ENCODE assay signal across 1 cellular context in the genomic region with DNA sequence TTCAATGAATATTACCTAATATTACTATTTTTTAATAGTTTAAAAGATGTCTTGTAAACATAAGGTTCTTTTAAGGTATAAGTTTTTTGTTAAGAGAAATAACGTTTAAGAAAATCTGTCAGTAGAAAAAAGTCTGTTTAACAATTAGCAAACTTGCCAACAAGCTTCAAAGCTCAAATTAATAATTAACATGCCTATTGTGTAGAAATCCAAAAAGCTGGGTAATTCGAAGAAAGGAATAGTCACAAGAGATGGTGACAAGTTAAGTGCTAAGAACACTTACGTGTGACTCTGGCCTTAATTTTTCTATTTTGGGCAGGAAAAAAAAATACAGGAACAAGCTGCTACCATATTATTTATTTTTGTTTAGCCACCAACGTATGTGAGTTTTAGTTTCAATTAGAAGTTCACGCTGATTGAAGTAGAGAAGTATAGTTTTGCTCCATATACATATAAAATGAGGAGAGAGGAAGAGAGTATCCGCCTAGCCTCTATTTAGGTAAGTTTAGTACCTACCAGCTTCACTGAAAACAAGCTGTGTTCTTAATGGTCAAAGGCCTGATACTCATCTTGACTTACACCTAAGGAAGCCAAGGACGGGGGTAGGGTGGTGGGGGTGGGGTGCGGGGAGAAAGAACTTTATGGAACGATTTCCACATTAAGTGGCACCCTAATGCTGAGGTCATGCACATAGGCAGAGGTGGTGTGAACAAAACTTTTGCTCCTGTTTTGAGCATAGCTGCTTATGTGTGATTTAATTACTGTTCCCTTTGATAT.
TF ChIP-seq lines count a peak whose summit lies in the region.

No MANE protein-coding gene starts in this region.

TF ChIP-seq in IMR-90, 13 proteins besides CTCF, POLR2A, EP300 and RAD21:
- TF ChIP-seq RCOR1 (IDR thresholded peaks at IDR 0.05; ENCODE audit: insufficient replicate concordance, low read length) = no peak
- TF ChIP-seq SMC3 (IDR thresholded peaks at IDR 0.05; ENCODE audit: low read depth, low read length) = no peak
- TF ChIP-seq BHLHE40 (IDR thresholded peaks at IDR 0.05; ENCODE audit: low read depth, low read length) = no peak
- no peak for TF ChIP-seq NFE2L2 (IDR thresholded peaks at IDR 0.05; ENCODE audit: low read depth, low read length)
- TF ChIP-seq, protein P1, sequence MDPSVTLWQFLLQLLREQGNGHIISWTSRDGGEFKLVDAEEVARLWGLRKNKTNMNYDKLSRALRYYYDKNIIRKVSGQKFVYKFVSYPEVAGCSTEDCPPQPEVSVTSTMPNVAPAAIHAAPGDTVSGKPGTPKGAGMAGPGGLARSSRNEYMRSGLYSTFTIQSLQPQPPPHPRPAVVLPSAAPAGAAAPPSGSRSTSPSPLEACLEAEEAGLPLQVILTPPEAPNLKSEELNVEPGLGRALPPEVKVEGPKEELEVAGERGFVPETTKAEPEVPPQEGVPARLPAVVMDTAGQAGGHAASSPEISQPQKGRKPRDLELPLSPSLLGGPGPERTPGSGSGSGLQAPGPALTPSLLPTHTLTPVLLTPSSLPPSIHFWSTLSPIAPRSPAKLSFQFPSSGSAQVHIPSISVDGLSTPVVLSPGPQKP (IDR thresholded peaks at IDR 0.05; ENCODE audit: borderline replicate concordance, low read depth, low read length) = no peak
- no peak for TF ChIP-seq FOS (IDR thresholded peaks at IDR 0.05; ENCODE audit: low read depth, low read length)
- no peak for TF ChIP-seq RFX5 (IDR thresholded peaks at IDR 0.05; ENCODE audit: low read depth, low read length)
- TF ChIP-seq, protein P2, sequence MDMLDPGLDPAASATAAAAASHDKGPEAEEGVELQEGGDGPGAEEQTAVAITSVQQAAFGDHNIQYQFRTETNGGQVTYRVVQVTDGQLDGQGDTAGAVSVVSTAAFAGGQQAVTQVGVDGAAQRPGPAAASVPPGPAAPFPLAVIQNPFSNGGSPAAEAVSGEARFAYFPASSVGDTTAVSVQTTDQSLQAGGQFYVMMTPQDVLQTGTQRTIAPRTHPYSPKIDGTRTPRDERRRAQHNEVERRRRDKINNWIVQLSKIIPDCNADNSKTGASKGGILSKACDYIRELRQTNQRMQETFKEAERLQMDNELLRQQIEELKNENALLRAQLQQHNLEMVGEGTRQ (IDR thresholded peaks at IDR 0.05; ENCODE audit: low read depth, low read length) = no peak
- TF ChIP-seq MXI1 (IDR thresholded peaks at IDR 0.05; ENCODE audit: borderline replicate concordance, low read depth, low read length) = no peak
- TF ChIP-seq CEBPB (IDR thresholded peaks at IDR 0.05; ENCODE audit: low read depth, low read length) = no peak
- TF ChIP-seq CHD1 (IDR thresholded peaks at IDR 0.05; ENCODE audit: low read depth, low read length) = no peak
- no peak for TF ChIP-seq MAZ (IDR thresholded peaks at IDR 0.05; ENCODE audit: borderline replicate concordance, low read depth, low read length)
- TF ChIP-seq MAFK (IDR thresholded peaks at IDR 0.05; ENCODE audit: low read depth, low read length) = no peak
